Comparison of ENCODE assay signal across 17 cellular contexts in genomic region chr22:22178566-22178965, GRCh38.
DNase-seq lines count a peak whose midpoint lies in the region; ATAC-seq, FAIRE-seq and TF ChIP-seq lines count a peak whose summit lies in the region.
"Had no signal": no experiment of that assay in that cellular context is flagged by ENCODE, and none has a peak within 500 bp of the region (broad histone marks: within the 10 kb centered on the region; RNA-seq: fewer than 3 reads in every experiment).

No MANE protein-coding gene starts in this region.

- no peak overlapping the region for H2BK12ac ChIP-seq in neuronal stem cell (ENCODE audit: low read length)

- H3K9me3 ChIP-seq in BLaER1 treated with 17β-estradiol and CSF1 and Interleukin-3, amounts not matched to agents 10 nM and 100 nM (replicated peaks in 1 of 11) = no peaks in the 10 kb centered on the region
- H3K9me3 ChIP-seq in MM.1S (replicated peaks; ENCODE audit: insufficient read depth, low read length) (no peaks in the 10 kb centered on the region), neuronal stem cell (replicated peaks in 1 of 2; ENCODE audit: control insufficient read depth in 2 of 2, insufficient read depth in 1 of 2, low read depth in 1 of 2, low read length in 2 of 2) (no peaks in the 10 kb centered on the region)
- H3K9me3 ChIP-seq: A549 had no signal

- H2BK120ac ChIP-seq in neuronal stem cell (ENCODE audit: low read depth, low read length) = no peak overlapping the region

- H3K4me1 ChIP-seq in BLaER1 treated with 17β-estradiol and CSF1 and Interleukin-3, amounts not matched to agents 10 nM and 100 nM = peaks cover 0 to 12% (median 7%) of the 10 kb centered on the region in 10 experiments; a peak in 10 of 20 replicates
- peaks cover 16% of the 10 kb centered on the region for H3K4me1 ChIP-seq in MM.1S (ENCODE audit: low read length)
- no peaks in the 10 kb centered on the region for H3K4me1 ChIP-seq in neuronal stem cell (ENCODE audit: control insufficient read depth in 2 of 2, insufficient read depth in 1 of 2, low read depth in 1 of 2, low read length in 2 of 2)
- H3K4me1 ChIP-seq in foreskin keratinocyte = no peaks in the 10 kb centered on the region

- 0 out of 22 replicates have a peak, but pooled peaks cover 0 to 5% (median 0%) of the 10 kb centered on the region in 11 experiments for H4K20me1 ChIP-seq in BLaER1 treated with 17β-estradiol and CSF1 and Interleukin-3, amounts not matched to agents 10 nM and 100 nM
- H4K20me1 ChIP-seq in MM.1S (ENCODE audit: insufficient read depth, low read length) = no peaks in the 10 kb centered on the region

- H2BK5ac ChIP-seq in neuronal stem cell (ENCODE audit: low read length) = no peak overlapping the region

- H3K4ac ChIP-seq in neuronal stem cell (ENCODE audit: low read length) = no peak overlapping the region

- no peak overlapping the region for H3K9ac ChIP-seq in BLaER1 treated with 17β-estradiol and CSF1 and Interleukin-3, amounts not matched to agents 10 nM and 100 nM
- H3K9ac ChIP-seq in MM.1S (ENCODE audit: low read length) = no peak overlapping the region
- no peak overlapping the region for H3K9ac ChIP-seq in neuronal stem cell (ENCODE audit: low read depth, low read length, poor library complexity)

- H3K79me1 ChIP-seq in neuronal stem cell (ENCODE audit: low read depth, low read length) = no peaks in the 10 kb centered on the region

- no peak overlapping the region for H3K18ac ChIP-seq in neuronal stem cell (ENCODE audit: low read length)

- H2AK5ac ChIP-seq in neuronal stem cell (ENCODE audit: low read depth, low read length) = no peak overlapping the region

- H3K4me2 ChIP-seq in BLaER1 treated with 17β-estradiol and CSF1 and Interleukin-3, amounts not matched to agents 10 nM and 100 nM = peak overlapping the region in 6 of 11 experiments; percentile 2 to 37 (median 20); a peak in 4 of 22 replicates
- H3K4me2 ChIP-seq in MM.1S (ENCODE audit: low read depth, low read length) (peak overlapping the region; percentile 46; the same call in 1 of the 2 replicates), neuronal stem cell (ENCODE audit: insufficient read depth, low read length, poor library complexity, severe bottlenecking) (no peak overlapping the region)
- H3K4me2 ChIP-seq: A549 had no signal

- H3K79me2 ChIP-seq in MM.1S (ENCODE audit: low read length) = no peaks in the 10 kb centered on the region

- H3K36me3 ChIP-seq in BLaER1 treated with 17β-estradiol and CSF1 and Interleukin-3, amounts not matched to agents 10 nM and 100 nM = no peaks in the 10 kb centered on the region
- no peaks in the 10 kb centered on the region for H3K36me3 ChIP-seq in MM.1S (replicated peaks; ENCODE audit: insufficient read depth, low read length)
- no peaks in the 10 kb centered on the region for H3K36me3 ChIP-seq in neuronal stem cell (replicated peaks in 1 of 2; ENCODE audit: control insufficient read depth in 2 of 2, insufficient read depth in 2 of 2, low read length in 2 of 2)

- no peak overlapping the region for H4K8ac ChIP-seq in neuronal stem cell (ENCODE audit: low read depth, low read length)

- H3K23ac ChIP-seq in neuronal stem cell (ENCODE audit: low read depth, low read length, poor library complexity) = no peak overlapping the region

- H3K4me3 ChIP-seq in BLaER1 treated with 17β-estradiol and CSF1 and Interleukin-3, amounts not matched to agents 10 nM and 100 nM = no peak overlapping the region
- H3K4me3 ChIP-seq in MM.1S (ENCODE audit: low read length) (no peak overlapping the region), coronary artery (no peak overlapping the region), neuronal stem cell (ENCODE audit: low read length in 2 of 2) (no peak overlapping the region)
- H3K4me3 ChIP-seq: A549 had no signal

- WGBS in neuronal stem cell (ENCODE audit: extremely low coverage in 2 of 2, insufficient read length in 2 of 2, insufficient replicate concordance in 1 of 2), 2 donors = no CpG with 5 or more reads among the region's 1 CpG

- no peak for TF ChIP-seq CTCF in MM.1S (IDR thresholded peaks at IDR 0.05; ENCODE audit: low read length)
- no peak for TF ChIP-seq CTCF in coronary artery (IDR thresholded peaks at IDR 0.05)
- TF ChIP-seq CTCF in foreskin keratinocyte (conservative IDR thresholded peaks at IDR 0.05) = no peak

- H3F3A ChIP-seq in MM.1S (ENCODE audit: insufficient read depth, low read length) = peaks cover 10% of the 10 kb centered on the region

- no peaks in the 10 kb centered on the region for H3K27me3 ChIP-seq in BLaER1 treated with 17β-estradiol and CSF1 and Interleukin-3, amounts not matched to agents 10 nM and 100 nM
- H3K27me3 ChIP-seq in MM.1S (replicated peaks; ENCODE audit: insufficient read depth, low read length) (no peaks in the 10 kb centered on the region), neuronal stem cell (ENCODE audit: control insufficient read depth in 3 of 3, insufficient read depth in 3 of 3, low read depth in 1 of 3, low read length in 3 of 3) (peaks cover 0 to 46% (median 32%) of the 10 kb centered on the region in 3 experiments), foreskin keratinocyte (peaks cover 40% of the 10 kb centered on the region)

- no peak overlapping the region for H4K91ac ChIP-seq in neuronal stem cell (ENCODE audit: low read depth, low read length, poor library complexity)

- H2AFZ ChIP-seq in MM.1S (ENCODE audit: low read length) (peak overlapping the region; percentile 52), neuronal stem cell (ENCODE audit: low read length) (peak overlapping the region; percentile 33)

- ATAC-seq in GM19452 (IDR thresholded peaks at IDR 0.05; ENCODE audit: unreplicated experiment) (no peak), foreskin keratinocyte (no peak)
- ATAC-seq: A549, HCT116 had no signal

- DNase-seq in MM.1S (no peak), coronary artery (ENCODE audit: low spot score) (peak; percentile 46), neuronal stem cell (ENCODE audit: low spot score) (no peak), GM12892 (ENCODE audit: insufficient read length) (no peak), foreskin keratinocyte (no peak), epidermal melanocyte (ENCODE audit: insufficient read length, low spot score) (no peak)
- DNase-seq: Calu3; CD4-positive, CD25-positive, alpha-beta regulatory T cell; DMS 273 treated with DMSO at 0.1 percent for 48 hours had no signal

- H3K9me2 ChIP-seq in MM.1S (replicated peaks; ENCODE audit: insufficient read depth, low read length) = no peaks in the 10 kb centered on the region

- no peak overlapping the region for H2BK15ac ChIP-seq in neuronal stem cell (ENCODE audit: low read length)

- no peak for TF ChIP-seq POLR2A in GM12892 (IDR thresholded peaks at IDR 0.05; ENCODE audit: low read depth, low read length)

- FAIRE-seq in GM12892 (lab: Jason Lieb, UNC) = no peak
- FAIRE-seq: A549, G401.6, GM12891, GM19239, H54 had no signal

- no peak overlapping the region for H3K14ac ChIP-seq in neuronal stem cell (ENCODE audit: low read length)

- H3K27ac ChIP-seq in BLaER1 treated with 17β-estradiol and CSF1 and Interleukin-3, amounts not matched to agents 10 nM and 100 nM = no peak overlapping the region
- H3K27ac ChIP-seq in MM.1S (ENCODE audit: low read length) = peak overlapping the region; percentile 1; the same call in 1 of the 2 replicates
- no peak overlapping the region for H3K27ac ChIP-seq in coronary artery
- no peak overlapping the region for H3K27ac ChIP-seq in neuronal stem cell (replicated peaks; ENCODE audit: low read length)
- no peak overlapping the region for H3K27ac ChIP-seq in foreskin keratinocyte
- H3K27ac ChIP-seq: A549 had no signal
